7 cellular contexts compared by ENCODE assay signal in the genomic region with DNA sequence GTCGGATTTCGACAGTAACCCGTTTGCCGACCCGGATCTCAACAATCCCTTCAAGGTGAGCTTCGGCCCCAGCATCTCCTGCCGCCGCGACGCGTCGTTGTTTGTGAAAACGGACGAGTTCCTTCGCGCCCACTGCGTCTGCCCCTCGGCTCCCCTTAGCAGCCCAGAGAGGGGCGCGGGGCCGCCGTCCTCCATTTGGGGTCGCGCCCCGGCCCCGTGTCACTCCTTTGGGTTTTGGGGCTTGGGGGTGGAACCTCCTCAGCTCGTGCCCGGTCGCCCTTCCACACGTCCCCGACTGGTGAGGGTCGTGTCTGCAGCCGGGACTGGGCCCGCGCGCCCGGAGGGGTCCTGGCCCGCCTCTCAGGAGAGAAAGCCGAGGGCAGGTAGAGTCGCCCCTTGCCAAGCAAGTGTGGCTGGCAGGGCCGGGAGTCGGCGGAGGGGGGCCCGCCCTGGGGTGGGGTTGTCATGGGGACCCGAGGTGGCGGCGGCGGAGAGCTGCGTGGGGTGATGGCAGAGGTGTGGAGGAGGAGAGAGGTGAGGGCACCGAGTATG. TPM values are rescaled to one million over a fixed set of nuclear protein-coding genes. Genes with fewer than 3 reads are reported as not detected.
A peak's percentile ranks its signal among the peaks of the same experiment; 100 is the strongest.
DNase-seq lines count a peak whose midpoint lies in the region; ATAC-seq and TF ChIP-seq lines count a peak whose summit lies in the region.

No MANE protein-coding gene starts in this region.

- no peaks in the 10 kb centered on the region for H3K9me3 ChIP-seq in heart right ventricle

- DNase-seq in RWPE1 (ENCODE audit: low spot score), result peak; percentile 67
- peak in 1 of 2 donors; percentile 50 for DNase-seq in activated naive CD4-positive, alpha-beta T cell treated with anti-CD3 and anti-CD28 coated beads, Interleukin-2, amount 50 U/mL, for 72 hours (ENCODE audit: low spot score in 2 of 2)
- DNase-seq in heart right ventricle, result peak; percentile 37 to 57
- DNase-seq in NOMO-1 treated with dmso at 0.1 percent for 144 hours (lab: John Stamatoyannopoulos, UW; ENCODE audit: unreplicated experiment), result no peak

- H3K4me1 ChIP-seq in heart right ventricle (peaks cover 3 to 31% (median 24%) of the 10 kb centered on the region in 9 donors), rectal smooth muscle tissue (ENCODE audit: control insufficient read depth, insufficient read depth, low read length) (peaks cover 7% of the 10 kb centered on the region)

- peak overlapping the region; percentile 80 for H3K9ac ChIP-seq in rectal smooth muscle tissue (ENCODE audit: low read length)

- peak overlapping the region; percentile 88 to 95 for H3K27ac Mint-ChIP-seq in activated naive CD4-positive, alpha-beta T cell treated with anti-CD3 and anti-CD28 coated beads, Interleukin-2, amount 50 U/mL, for 72 hours

- intact Hi-C loops in heart right ventricle (cut with DNase I), result loop anchor here in 9 of 10 donors (1.0 to 10.0 kb wide), 4 partner anchors 66 to 274 kb away; a partner anchor contains a TSS

- peak overlapping the region; percentile 66 to 100 (median 95) for H3K4me3 ChIP-seq in heart right ventricle
- H3K4me3 ChIP-seq in rectal smooth muscle tissue (ENCODE audit: low read length), result peak overlapping the region; percentile 93

- POLR2A ChIA-PET in RWPE1 (lab: Yijun Ruan, JAX; ENCODE audit: low non-redundant PET), result interaction anchor here (0.5 to 1.4 kb wide), 3 partner anchors 26 to 1896 kb away, joined by 3 to 10 read pairs (median 4); a partner anchor contains a TSS

- H3K36me3 ChIP-seq in heart right ventricle (peaks cover 0 to 19% (median 0%) of the 10 kb centered on the region in 9 donors), rectal smooth muscle tissue (ENCODE audit: control insufficient read depth, insufficient read depth, low read length) (no peaks in the 10 kb centered on the region)

- peaks cover 16 to 44% of the 10 kb centered on the region in 2 donors for H3K36me3 Mint-ChIP-seq in activated naive CD4-positive, alpha-beta T cell treated with anti-CD3 and anti-CD28 coated beads, Interleukin-2, amount 50 U/mL, for 72 hours

- H3K27me3 ChIP-seq in heart right ventricle (no peaks in the 10 kb centered on the region), rectal smooth muscle tissue (ENCODE audit: control insufficient read depth, insufficient read depth, low read length) (no peaks in the 10 kb centered on the region)

- TF ChIP-seq CTCF in RWPE1 (conservative IDR thresholded peaks at IDR 0.05; ENCODE audit: low read depth), result 0 out of 2 replicates have a peak, but pooled peaks have one; percentile 4
- peak in 1 of 9 donors; percentile 2 for TF ChIP-seq CTCF in heart right ventricle (IDR thresholded peaks at IDR 0.05)

- WGBS in heart right ventricle, 2 donors, result 0% methylated on average over 50 of the region's 50 CpGs

- H3K27ac ChIP-seq in RWPE1 (peak overlapping the region; percentile 92), heart right ventricle (peak overlapping the region; percentile 11 to 97 (median 91)), rectal smooth muscle tissue (ENCODE audit: low read depth, low read length) (peak overlapping the region; percentile 87)

- H3K9me3 Mint-ChIP-seq in activated naive CD4-positive, alpha-beta T cell treated with anti-CD3 and anti-CD28 coated beads, Interleukin-2, amount 50 U/mL, for 72 hours, result no peaks in the 10 kb centered on the region

- CTCF ChIA-PET in RWPE1 (lab: Yijun Ruan, JAX), result interaction anchor here (0.5 to 1.3 kb wide), 7 partner anchors 12 to 347 kb away, joined by 3 to 5 read pairs (median 3); no protein-coding TSS in a partner anchor

- ATAC-seq in GM19025 (IDR thresholded peaks at IDR 0.05; ENCODE audit: low read depth, unreplicated experiment), result peak; percentile 23
- ATAC-seq in HG03064 (IDR thresholded peaks at IDR 0.05; ENCODE audit: low read depth, unreplicated experiment), result peak; percentile 38
- peak; percentile 45 to 46 for ATAC-seq in activated naive CD4-positive, alpha-beta T cell treated with anti-CD3 and anti-CD28 coated beads, Interleukin-2, amount 50 U/mL, for 72 hours
- peak; percentile 31 to 78 (median 49) for ATAC-seq in heart right ventricle

RNA-seq across cellular contexts. Expression of a gene that starts 0.3 kb away (rescaled TPM):
- 10 to 100 TPM in 1 of 2 donors, 1 to 10 TPM in 1; 7.6 to 17.7 TPM for total RNA-seq in activated naive CD4-positive, alpha-beta T cell treated with anti-CD3 and anti-CD28 coated beads, Interleukin-2, amount 50 U/mL, for 72 hours
- total RNA-seq in heart right ventricle, result 10 to 100 TPM; 26.2 to 40.4 (median 33.8) TPM
- 1 to 10 TPM; 7.9 to 9.8 TPM for polyA plus RNA-seq in heart right ventricle
